In genomic region chr1:161238039-161238473, GRCh38 we compare ENCODE assay signal across 1 cellular context.
TF ChIP-seq lines count a peak whose summit lies in the region.

TSS of gene NR1I3 (minus strand) at chr1:161238203. CDS start at chr1:161236565, 1,638 bp downstream.

TF ChIP-seq in HepG2, 621 proteins besides CTCF, POLR2A, EP300 and RAD21 (continued from another document and continues in another):
- TF ChIP-seq THRA (CRISPR knock-in tag; IDR thresholded peaks at IDR 0.05; ENCODE audit: borderline replicate concordance) = peak; percentile 54; the same call in 1 of the 2 replicates
- no peak for TF ChIP-seq PRDM15 (CRISPR knock-in tag; IDR thresholded peaks at IDR 0.05)
- no peak for TF ChIP-seq ZNF597 (CRISPR knock-in tag; IDR thresholded peaks at IDR 0.05)
- TF ChIP-seq CREM (IDR thresholded peaks at IDR 0.05) = peak; percentile 66
- no peak for TF ChIP-seq CREM (CRISPR knock-in tag; IDR thresholded peaks at IDR 0.05)
- TF ChIP-seq NBN (conservative IDR thresholded peaks at IDR 0.05) = no peak
- no peak for TF ChIP-seq MTERF4 (CRISPR knock-in tag; IDR thresholded peaks at IDR 0.05)
- no peak for TF ChIP-seq RCOR2 (CRISPR knock-in tag; IDR thresholded peaks at IDR 0.05)
- no peak for TF ChIP-seq RBFOX2 (IDR thresholded peaks at IDR 0.05; ENCODE audit: low read depth, low read length)
- TF ChIP-seq SRSF9 (IDR thresholded peaks at IDR 0.05; ENCODE audit: borderline replicate concordance, insufficient read depth, low read depth, low read length, poor library complexity, severe bottlenecking) = no peak
- TF ChIP-seq ZNF737 (CRISPR knock-in tag; IDR thresholded peaks at IDR 0.05; ENCODE audit: borderline replicate concordance) = no peak
- no peak for TF ChIP-seq ZNF260 (CRISPR knock-in tag; IDR thresholded peaks at IDR 0.05; ENCODE audit: borderline replicate concordance, low read depth)
- no peak for TF ChIP-seq SIN3B (IDR thresholded peaks at IDR 0.05; ENCODE audit: low read length)
- no peak for TF ChIP-seq CENPT (CRISPR knock-in tag; IDR thresholded peaks at IDR 0.05; ENCODE audit: low read depth)
- no peak for TF ChIP-seq ATF3 (CRISPR knock-in tag; IDR thresholded peaks at IDR 0.05)
- no peak for TF ChIP-seq CBX1 (IDR thresholded peaks at IDR 0.05; ENCODE audit: low read depth)
- no peak for TF ChIP-seq SMARCC2 (IDR thresholded peaks at IDR 0.05)
- TF ChIP-seq HNRNPUL1 (IDR thresholded peaks at IDR 0.05; ENCODE audit: low read depth, low read length) = no peak
- TF ChIP-seq LBX2 (CRISPR knock-in tag; IDR thresholded peaks at IDR 0.05; ENCODE audit: borderline replicate concordance) = no peak
- TF ChIP-seq GRHL1 (CRISPR knock-in tag; conservative IDR thresholded peaks at IDR 0.05) = no peak
- no peak for TF ChIP-seq NR0B2 (CRISPR knock-in tag; IDR thresholded peaks at IDR 0.05)
- TF ChIP-seq GATA4 (IDR thresholded peaks at IDR 0.05; ENCODE audit: borderline replicate concordance, low read depth) = no peak
- no peak for TF ChIP-seq ATF7-NPFF (CRISPR knock-in tag; IDR thresholded peaks at IDR 0.05; ENCODE audit: low read depth)
- TF ChIP-seq ZNF773 (CRISPR knock-in tag; IDR thresholded peaks at IDR 0.05; ENCODE audit: borderline replicate concordance) = no peak
- no peak for TF ChIP-seq CCDC6 (CRISPR knock-in tag; IDR thresholded peaks at IDR 0.05)
- TF ChIP-seq NFE2 (CRISPR knock-in tag; IDR thresholded peaks at IDR 0.05) = no peak
- no peak for TF ChIP-seq ZSCAN31 (CRISPR knock-in tag; IDR thresholded peaks at IDR 0.05; ENCODE audit: low read depth)
- TF ChIP-seq RBM22 (optimal IDR thresholded peaks at IDR 0.05; ENCODE audit: low read length) = no peak
- TF ChIP-seq ZNF749 (CRISPR knock-in tag; IDR thresholded peaks at IDR 0.05; ENCODE audit: borderline replicate concordance) = no peak
- no peak for TF ChIP-seq ZNF550 (CRISPR knock-in tag; IDR thresholded peaks at IDR 0.05; ENCODE audit: borderline replicate concordance)
- TF ChIP-seq ZBTB49 (CRISPR knock-in tag; IDR thresholded peaks at IDR 0.05; ENCODE audit: borderline replicate concordance) = no peak
- TF ChIP-seq ZNF776 (CRISPR knock-in tag; IDR thresholded peaks at IDR 0.05) = no peak
- no peak for TF ChIP-seq RBM39 (IDR thresholded peaks at IDR 0.05; ENCODE audit: low read depth, low read length, poor library complexity, severe bottlenecking)
- no peak for TF ChIP-seq KDM5A (IDR thresholded peaks at IDR 0.05; ENCODE audit: borderline replicate concordance, low read length)
- 0 out of 2 replicates have a peak, but pooled peaks have one; percentile 22 for TF ChIP-seq SMAD3 (CRISPR knock-in tag; IDR thresholded peaks at IDR 0.05)
- no peak for TF ChIP-seq CC2D1A (CRISPR knock-in tag; IDR thresholded peaks at IDR 0.05)
- no peak for TF ChIP-seq HOXD1 (CRISPR knock-in tag; IDR thresholded peaks at IDR 0.05)
- TF ChIP-seq ZNF234 (CRISPR knock-in tag; conservative IDR thresholded peaks at IDR 0.05) = no peak
- no peak for TF ChIP-seq ZNF674 (CRISPR knock-in tag; IDR thresholded peaks at IDR 0.05; ENCODE audit: low read depth)
- no peak for TF ChIP-seq KDM2A (CRISPR knock-in tag; IDR thresholded peaks at IDR 0.05; ENCODE audit: borderline replicate concordance, low read depth)
- TF ChIP-seq NONO (IDR thresholded peaks at IDR 0.05) = no peak
- peak; percentile 60; the same call in 1 of the 2 replicates for TF ChIP-seq NONO (CRISPR knock-in tag; conservative IDR thresholded peaks at IDR 0.05)
- no peak for TF ChIP-seq TAF1 (CRISPR knock-in tag; IDR thresholded peaks at IDR 0.05)
- no peak; the same call in 1 of the 2 replicates for TF ChIP-seq MIXL1 (CRISPR knock-in tag; IDR thresholded peaks at IDR 0.05)
- no peak for TF ChIP-seq ZBTB21 (CRISPR knock-in tag; IDR thresholded peaks at IDR 0.05)
- TF ChIP-seq ZNF841 (CRISPR knock-in tag; IDR thresholded peaks at IDR 0.05; ENCODE audit: borderline replicate concordance) = 0 out of 2 replicates have a peak, but pooled peaks have one; percentile 6
- TF ChIP-seq ZNF619 (CRISPR knock-in tag; IDR thresholded peaks at IDR 0.05) = no peak
- no peak for TF ChIP-seq TEAD2 (CRISPR knock-in tag; IDR thresholded peaks at IDR 0.05)
- TF ChIP-seq ZFYVE20 (CRISPR knock-in tag; IDR thresholded peaks at IDR 0.05; ENCODE audit: borderline replicate concordance, low read depth) = no peak
- TF ChIP-seq MNT (IDR thresholded peaks at IDR 0.05) = no peak
- TF ChIP-seq NR2F2 (IDR thresholded peaks at IDR 0.05; ENCODE audit: borderline replicate concordance, low read depth) = peak; percentile 81
- no peak for TF ChIP-seq ZNF329 (CRISPR knock-in tag; IDR thresholded peaks at IDR 0.05; ENCODE audit: low read depth)
- no peak for TF ChIP-seq EEA1 (CRISPR knock-in tag; IDR thresholded peaks at IDR 0.05; ENCODE audit: borderline replicate concordance)
- TF ChIP-seq NFYB (CRISPR knock-in tag; IDR thresholded peaks at IDR 0.05) = no peak; the same call in 1 of the 2 replicates
- no peak for TF ChIP-seq ZNF672 (CRISPR knock-in tag; IDR thresholded peaks at IDR 0.05)
